Comparison of ENCODE assay signal across 7 cellular contexts in the genomic region with DNA sequence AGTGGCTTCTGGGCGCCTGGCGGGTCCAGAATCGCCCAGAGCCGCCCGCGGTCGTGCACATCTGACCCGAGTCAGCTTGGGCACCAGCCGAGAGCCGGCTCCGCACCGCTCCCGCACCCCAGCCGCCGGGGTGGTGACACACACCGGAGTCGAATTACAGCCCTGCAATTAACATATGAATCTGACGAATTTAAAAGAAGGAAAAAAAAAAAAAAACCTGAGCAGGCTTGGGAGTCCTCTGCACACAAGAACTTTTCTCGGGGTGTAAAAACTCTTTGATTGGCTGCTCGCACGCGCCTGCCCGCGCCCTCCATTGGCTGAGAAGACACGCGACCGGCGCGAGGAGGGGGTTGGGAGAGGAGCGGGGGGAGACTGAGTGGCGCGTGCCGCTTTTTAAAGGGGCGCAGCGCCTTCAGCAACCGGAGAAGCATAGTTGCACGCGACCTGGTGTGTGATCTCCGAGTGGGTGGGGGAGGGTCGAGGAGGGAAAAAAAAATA. TPM values are rescaled to one million over a fixed set of nuclear protein-coding genes. Genes with fewer than 3 reads are reported as not detected.
DNase-seq lines count a peak whose midpoint lies in the region; ATAC-seq lines count a peak whose summit lies in the region.

A gene with protein sequence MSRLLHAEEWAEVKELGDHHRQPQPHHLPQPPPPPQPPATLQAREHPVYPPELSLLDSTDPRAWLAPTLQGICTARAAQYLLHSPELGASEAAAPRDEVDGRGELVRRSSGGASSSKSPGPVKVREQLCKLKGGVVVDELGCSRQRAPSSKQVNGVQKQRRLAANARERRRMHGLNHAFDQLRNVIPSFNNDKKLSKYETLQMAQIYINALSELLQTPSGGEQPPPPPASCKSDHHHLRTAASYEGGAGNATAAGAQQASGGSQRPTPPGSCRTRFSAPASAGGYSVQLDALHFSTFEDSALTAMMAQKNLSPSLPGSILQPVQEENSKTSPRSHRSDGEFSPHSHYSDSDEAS (plus strand): TSS at position 422 of the 498 bp plus-strand sequence. CDS start 174 bp downstream, outside the sequence.

- H3K27me3 Mint-ChIP-seq in naive B cell = peaks cover 66 to 69% (median 68%) of the 10 kb centered on the region in 3 donors

- H3K4me3 ChIP-seq in H7 (ENCODE audit: insufficient read depth, low read depth, low read length) (peak within 1 kb of the TSS; percentile 62), duodenal mucosa (ENCODE audit: low read depth in 1 of 2, low read length in 2 of 2) (peak within 1 kb of the TSS; percentile 62 to 67)

- no peak for ATAC-seq in naive B cell (ENCODE audit: low read depth in 2 of 2)

- H3K27ac Mint-ChIP-seq in naive B cell = no peak within 1 kb of the TSS

- peak; percentile 90 for DNase-seq in H7
- peak; percentile 0 for DNase-seq in NCI-H774 (lab: John Stamatoyannopoulos, UW)
- DNase-seq in naive B cell = no peak
- no peak for DNase-seq in KG1 (lab: John Stamatoyannopoulos, UW)
- no peak for DNase-seq in activated CD4-positive, CD25-positive, alpha-beta regulatory T cell (lab: John Stamatoyannopoulos, UW)
- DNase-seq in DMS114 treated with DMSO at 0.1 percent for 48 hours (lab: John Stamatoyannopoulos, UW; ENCODE audit: unreplicated experiment) = no peak

- H3K27ac ChIP-seq in duodenal mucosa (ENCODE audit: low read depth, low read length) = no peak within 1 kb of the TSS

- H3K36me3 Mint-ChIP-seq in naive B cell = peaks cover 5 to 14% of the 10 kb centered on the region in 2 donors

- no peaks in the 10 kb centered on the region for H3K9me3 ChIP-seq in duodenal mucosa (ENCODE audit: control insufficient read depth in 1 of 2, low read length in 2 of 2)

- peak within 1 kb of the TSS in 5 of 8 donors; percentile 46 to 80 (median 65) for H3K4me3 Mint-ChIP-seq in naive B cell

- H3K36me3 ChIP-seq in H7 (replicated peaks; ENCODE audit: control insufficient read depth, insufficient read depth, low read length) (no peaks in the 10 kb centered on the region), duodenal mucosa (ENCODE audit: control insufficient read depth in 1 of 2, insufficient read depth in 2 of 2, low read length in 2 of 2) (no peaks in the 10 kb centered on the region)

- H3K4me1 Mint-ChIP-seq in naive B cell = peaks cover 5 to 17% (median 9%) of the 10 kb centered on the region in 3 donors

- H3K9me3 Mint-ChIP-seq in naive B cell = peaks cover 0 to 19% (median 6%) of the 10 kb centered on the region in 7 donors

- H3K27me3 ChIP-seq in H7 (ENCODE audit: control insufficient read depth, insufficient read depth, low read length) (peaks cover 74% of the 10 kb centered on the region), duodenal mucosa (ENCODE audit: control insufficient read depth in 1 of 2, insufficient read depth in 2 of 2, low read length in 2 of 2) (peaks cover 52 to 69% of the 10 kb centered on the region in 2 donors)

- peaks cover 20 to 25% of the 10 kb centered on the region in 2 donors for H3K4me1 ChIP-seq in duodenal mucosa (ENCODE audit: control insufficient read depth in 1 of 2, insufficient read depth in 2 of 2, low read length in 2 of 2)

- H3K9ac ChIP-seq in duodenal mucosa (ENCODE audit: low read depth in 1 of 2, low read length in 2 of 2) = peak within 1 kb of the TSS; percentile 18 to 31

RNA-seq across cellular contexts. Expression of the gene that starts here (rescaled TPM):
- 0.55 and 0.59 TPM in 2 replicates for total RNA-seq in H7 (2014; rRNA removed; shearing (Covaris generic))
- not detected for polyA plus RNA-seq in naive B cell (ENCODE audit: low read depth in 6 of 6)

Comparison
In these comparisons a context has a peak if more than half of its experiments do, and no peak if none do; other contexts are left out.
1. Peak in DNase-seq and H3K4me3 ChIP-seq in H7; RNA of the gene not detected or under 1 TPM.